ENCODE assay signal across 8 cellular contexts in the genomic region with DNA sequence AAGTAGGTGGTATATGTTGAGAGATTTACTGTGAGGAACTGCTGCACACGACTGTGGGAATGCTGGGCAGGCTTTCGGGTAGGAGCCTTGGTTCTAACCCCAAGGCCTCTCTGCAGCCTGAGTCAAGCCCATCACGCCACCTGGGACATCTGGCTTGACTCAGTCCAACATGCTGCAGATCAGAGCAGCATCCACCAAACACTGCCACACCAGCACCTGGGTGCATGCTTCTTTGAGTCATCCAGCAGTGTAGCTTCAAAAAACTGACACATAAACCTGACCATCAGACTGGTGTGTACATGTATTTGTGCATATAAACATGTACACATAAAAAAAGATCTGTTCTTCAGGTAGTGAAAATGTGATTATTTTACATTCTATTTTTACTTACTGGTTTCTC.
"Had no signal": no experiment of that assay in that cellular context is flagged by ENCODE, and none has a peak within 500 bp of the region (broad histone marks: within the 10 kb centered on the region; RNA-seq: fewer than 3 reads in every experiment).

No MANE protein-coding gene starts in this region.

- H3K9me3 ChIP-seq: HAP-1 had no signal

- DNase-seq: GM23248, GOT3, H7, HFFc6, IMR-90 had no signal

- H3K4me3 Mint-ChIP-seq: HFFc6 had no signal

- H3K4me3 ChIP-seq: GM23248, HAP-1, K562 had no signal

- H3K4me1 ChIP-seq: HAP-1 had no signal

- ATAC-seq: HCT116, K562 had no signal

- H3K36me3 ChIP-seq: HAP-1 had no signal

- H3K9me3 Mint-ChIP-seq: HFFc6 had no signal

- H3K27ac Mint-ChIP-seq: HFFc6 had no signal

- H3K27ac ChIP-seq: GM23248 had no signal
